11 cellular contexts compared by ENCODE assay signal in the genomic region with DNA sequence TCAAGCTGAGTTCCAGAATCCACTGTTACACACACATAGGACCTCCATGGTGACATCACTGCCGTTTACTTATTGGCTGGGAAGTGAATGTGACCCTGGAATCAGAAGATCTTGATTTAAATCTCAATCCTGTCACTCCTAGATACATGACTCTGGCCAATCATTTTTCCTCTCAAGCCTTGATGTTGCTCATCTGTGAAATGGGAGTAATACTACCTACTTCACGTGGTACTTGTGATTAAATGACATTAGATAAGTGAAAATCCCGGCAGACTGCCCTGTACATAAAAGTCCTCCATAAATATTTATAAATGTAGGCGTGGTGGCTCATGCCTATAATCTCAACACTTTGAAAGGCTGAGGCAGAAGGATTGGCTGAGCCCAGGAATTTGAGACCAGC.
"Had no signal": no experiment of that assay in that cellular context is flagged by ENCODE, and none has a peak within 500 bp of the region (broad histone marks: within the 10 kb centered on the region; RNA-seq: fewer than 3 reads in every experiment).

No MANE protein-coding gene starts in this region.

- H3K4me3 ChIP-seq: stomach had no signal

- H3K27me3 ChIP-seq: stomach had no signal

- H3K36me3 ChIP-seq: stomach had no signal

- DNase-seq: activated CD4-positive, CD25-positive, alpha-beta regulatory T cell treated with anti-CD3 and anti-CD28 coated beads, Interleukin-2, amount 50 U/mL, for 72 hours; activated effector memory CD4-positive, alpha-beta T cell treated with anti-CD3 and anti-CD28 coated beads, Interleukin-2, amount 50 U/mL, for 16 hours; activated T-cell treated with anti-CD3 and anti-CD28 coated beads, Interleukin-2, amount 50 U/mL, for 72 hours; effector memory CD8-positive, alpha-beta T cell; foreskin fibroblast; right cardiac atrium; stimulated activated CD4-positive, alpha-beta T cell treated with anti-CD3 and anti-CD28 coated beads, Interleukin-4, amount 100 ng/mL, for 24 hours; stomach; T1000 had no signal

- ATAC-seq: activated T-cell treated with anti-CD3 and anti-CD28 coated beads, Interleukin-2, amount 50 U/mL, for 72 hours; effector memory CD8-positive, alpha-beta T cell; left lobe of liver; right cardiac atrium; stimulated activated effector memory CD8-positive, alpha-beta T cell treated with anti-CD3 and anti-CD28 coated beads, Interleukin-12 subunit alpha, Interleukin-12 subunit beta, amount 100 ng/mL, for 72 hours had no signal
